11 cellular contexts compared by ENCODE assay signal in the genomic region with DNA sequence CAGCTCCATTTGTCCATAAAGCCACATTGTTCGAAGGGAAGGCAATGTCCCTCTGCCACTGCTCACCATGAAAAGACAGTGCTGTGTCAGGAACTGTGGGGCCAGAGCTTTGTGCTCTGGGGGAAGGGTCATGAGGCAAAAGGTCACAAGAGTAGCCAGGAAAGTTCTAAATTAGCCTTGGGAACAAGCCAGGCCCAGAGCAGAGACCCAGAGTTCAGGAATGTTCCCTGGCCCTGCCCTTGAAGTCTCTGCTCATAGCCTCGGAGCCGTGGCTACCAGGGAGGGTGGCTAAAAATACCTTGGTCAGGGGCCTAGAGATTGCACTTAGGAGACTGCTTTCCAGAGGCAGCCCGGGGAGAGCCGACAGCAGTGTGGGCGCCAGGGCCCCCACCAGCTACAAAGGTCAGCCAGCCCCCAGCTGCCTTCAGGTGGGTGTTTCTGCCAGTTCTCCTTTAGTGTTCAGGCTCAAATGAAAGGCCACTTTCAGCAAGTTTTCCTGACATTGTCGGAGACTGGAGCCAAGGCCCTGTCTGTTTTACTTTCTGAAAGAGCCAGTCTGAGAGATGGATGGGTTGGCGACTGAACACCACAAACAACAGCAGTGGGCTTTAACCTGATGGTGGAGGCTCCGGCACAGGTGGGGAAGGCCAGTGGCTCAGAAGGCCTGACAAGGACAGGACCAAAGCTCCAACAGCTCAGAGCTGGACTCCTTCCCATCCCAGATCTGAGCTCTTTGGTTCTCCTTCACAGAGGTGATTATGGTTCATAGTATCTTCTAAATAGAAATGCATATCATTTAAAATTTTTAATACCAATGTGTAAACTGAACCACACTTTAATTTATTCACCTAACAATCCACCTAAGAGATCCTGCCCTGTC.
DNase-seq lines count a peak whose midpoint lies in the region; ATAC-seq and TF ChIP-seq lines count a peak whose summit lies in the region.
"Had no signal": no experiment of that assay in that cellular context is flagged by ENCODE, and none has a peak within 500 bp of the region (broad histone marks: within the 10 kb centered on the region; RNA-seq: fewer than 3 reads in every experiment).

No MANE protein-coding gene starts in this region.

- H2BK120ac ChIP-seq in mesendoderm (ENCODE audit: low read depth, low read length) = no peak overlapping the region

- no peak overlapping the region for H3K23ac ChIP-seq in mesendoderm (ENCODE audit: low read length)

- H4K5ac ChIP-seq in mesendoderm (ENCODE audit: low read length) = no peak overlapping the region

- H3K4ac ChIP-seq in mesendoderm (ENCODE audit: low read depth, low read length) = no peak overlapping the region

- no peak overlapping the region for H3K18ac ChIP-seq in mesendoderm (ENCODE audit: low read length)

- H2BK5ac ChIP-seq in mesendoderm (ENCODE audit: low read length) = no peak overlapping the region

- H3K56ac ChIP-seq in mesendoderm (ENCODE audit: low read length) = peak overlapping the region; percentile 22

- no peak overlapping the region for H4K8ac ChIP-seq in mesendoderm (ENCODE audit: low read depth, low read length)

- no peaks in the 10 kb centered on the region for H3K27me3 ChIP-seq in RWPE2 (ENCODE audit: insufficient read depth, poor library complexity, severe bottlenecking)
- no peaks in the 10 kb centered on the region for H3K27me3 ChIP-seq in cardiac muscle cell
- no peaks in the 10 kb centered on the region for H3K27me3 ChIP-seq in mesendoderm (ENCODE audit: insufficient read depth, low read length, poor library complexity)
- H3K27me3 ChIP-seq: upper lobe of left lung had no signal

- TF ChIP-seq CTCF in RWPE2 (IDR thresholded peaks at IDR 0.05; ENCODE audit: poor library complexity, severe bottlenecking) = no peak
- no peak for TF ChIP-seq CTCF in cardiac muscle cell (IDR thresholded peaks at IDR 0.05; ENCODE audit: low read depth, low read length)

- H3K4me2 ChIP-seq in mesendoderm (ENCODE audit: low read length) = no peak overlapping the region

- H3K27ac ChIP-seq in RWPE2 (ENCODE audit: poor library complexity, severe bottlenecking) (no peak overlapping the region), cardiac muscle cell (peak overlapping the region; percentile 95), mesendoderm (ENCODE audit: low read depth, low read length) (no peak overlapping the region), temporal lobe (ENCODE audit: low read depth, low read length) (peak overlapping the region; percentile 78)
- H3K27ac ChIP-seq: upper lobe of left lung had no signal

- no peak overlapping the region for H2AK5ac ChIP-seq in mesendoderm (ENCODE audit: low read length)

- H3K9me3 ChIP-seq in RWPE2 (ENCODE audit: severe bottlenecking) (no peaks in the 10 kb centered on the region), cardiac muscle cell (ENCODE audit: low read depth) (no peaks in the 10 kb centered on the region)
- H3K9me3 ChIP-seq: upper lobe of left lung had no signal

- DNase-seq in RWPE2 (ENCODE audit: low spot score) (peak; percentile 66), cardiac muscle cell (ENCODE audit: low read depth in 1 of 2, low spot score in 1 of 2) (peak in 1 of 2 donors; percentile 87), mesendoderm (no peak), HuH-7 (ENCODE audit: low spot score) (no peak)
- no peak for DNase-seq in stimulated activated naive CD4-positive, alpha-beta T cell (lab: John Stamatoyannopoulos, UW)
- no peak for DNase-seq in activated CD4-positive, CD25-positive, alpha-beta regulatory T cell treated with anti-CD3 and anti-CD28 coated beads, Interleukin-2, amount 50 U/mL, for 72 hours
- DNase-seq: activated CD8-positive, alpha-beta memory T cell treated with anti-CD3 and anti-CD28 coated beads, Interleukin-2, amount 50 U/mL, for 48 hours had no signal

- no CpG with 5 or more reads among the region's 9 CpGs for WGBS in mesendoderm (ENCODE audit: extremely low coverage, insufficient coverage, low lambda C conversion rate)

- no peaks in the 10 kb centered on the region for H3K79me1 ChIP-seq in mesendoderm (ENCODE audit: low read length)

- H3K36me3 ChIP-seq in RWPE2 (ENCODE audit: low read depth) (no peaks in the 10 kb centered on the region), cardiac muscle cell (no peaks in the 10 kb centered on the region), mesendoderm (ENCODE audit: control insufficient read depth, insufficient read depth, low read length) (no peaks in the 10 kb centered on the region)
- H3K36me3 ChIP-seq: upper lobe of left lung had no signal

- no peak overlapping the region for H3K9ac ChIP-seq in mesendoderm (ENCODE audit: low read length)

- no peaks in the 10 kb centered on the region for H3K79me2 ChIP-seq in mesendoderm (ENCODE audit: control insufficient read depth, insufficient read depth, low read length)

- H3K4me1 ChIP-seq in RWPE2 (ENCODE audit: insufficient read depth, poor library complexity, severe bottlenecking) = no peaks in the 10 kb centered on the region
- peaks cover 27% of the 10 kb centered on the region for H3K4me1 ChIP-seq in cardiac muscle cell (ENCODE audit: low read depth)
- H3K4me1 ChIP-seq in mesendoderm (ENCODE audit: control insufficient read depth, low read depth, low read length) = no peaks in the 10 kb centered on the region
- H3K4me1 ChIP-seq: upper lobe of left lung had no signal

- H3K4me3 ChIP-seq in RWPE2 (ENCODE audit: severe bottlenecking) = no peak overlapping the region
- no peak overlapping the region for H3K4me3 ChIP-seq in cardiac muscle cell
- H3K4me3 ChIP-seq in mesendoderm (ENCODE audit: low read length) = no peak overlapping the region
- H3K4me3 ChIP-seq: upper lobe of left lung had no signal

- ATAC-seq in RWPE2 (ENCODE audit: low read depth) (peak; percentile 37), HG02642 (IDR thresholded peaks at IDR 0.05; ENCODE audit: poor library complexity, unreplicated experiment) (no peak)
- ATAC-seq: WTC11 had no signal

- H2BK15ac ChIP-seq in mesendoderm (replicated peaks; ENCODE audit: low read depth) = no peak overlapping the region

Comparison
In these comparisons a context has a peak if more than half of its experiments do, and no peak if none do; other contexts are left out.
1. H3K27ac ChIP-seq: peak in cardiac muscle cell (single experiment) and temporal lobe (single experiment); none in RWPE2 (single experiment) and mesendoderm (single experiment).